In genomic region chr14:95437715-95438114, GRCh38 we compare ENCODE assay signal across 18 cellular contexts.
"Had no signal": no experiment of that assay in that cellular context is flagged by ENCODE, and none has a peak within 500 bp of the region (broad histone marks: within the 10 kb centered on the region; RNA-seq: fewer than 3 reads in every experiment).

No MANE protein-coding gene starts in this region.

- H3K4me1 ChIP-seq: psoas muscle, upper lobe of left lung, uterus had no signal

- H3K27ac ChIP-seq: coronary artery, heart left ventricle, neutrophil, psoas muscle, right lobe of liver, tibial artery, upper lobe of left lung, uterus had no signal

- H3K9me3 Mint-ChIP-seq: naive thymus-derived CD4-positive, alpha-beta T cell had no signal

- H3K27me3 Mint-ChIP-seq: naive thymus-derived CD4-positive, alpha-beta T cell had no signal

- H3K9me3 ChIP-seq: neutrophil, psoas muscle, right lobe of liver, tibial artery, upper lobe of left lung, uterus had no signal

- H3K27ac Mint-ChIP-seq: nephron progenitor cell had no signal

- H3K4me3 ChIP-seq: coronary artery, heart left ventricle, psoas muscle, right lobe of liver, tibial artery, upper lobe of left lung, uterus had no signal

- H3K27me3 ChIP-seq: heart left ventricle, neutrophil, right lobe of liver, tibial artery, upper lobe of left lung, uterus had no signal

- H3K4me3 Mint-ChIP-seq: naive thymus-derived CD4-positive, alpha-beta T cell; nephron progenitor cell had no signal

- ATAC-seq: heart left ventricle; naive thymus-derived CD4-positive, alpha-beta T cell; psoas muscle; right lobe of liver had no signal

- H3K36me3 ChIP-seq: uterus had no signal

- DNase-seq: effector CD4-positive, alpha-beta T cell; foreskin melanocyte; heart left ventricle; hypothalamus; kidney glomerular epithelial cell; mesendoderm; naive thymus-derived CD4-positive, alpha-beta T cell; nephron progenitor cell; psoas muscle; retina; right lobe of liver; stimulated activated CD4-positive, alpha-beta T cell treated with anti-CD3 and anti-CD28 coated beads, Interleukin-4, amount 100 ng/mL, for 1 hour; stimulated activated naive CD4-positive, alpha-beta T cell treated with Interleukin-2 at 50 U/mL for 16 hours; tibial artery; upper lobe of left lung; uterus had no signal
